Comparison of ENCODE assay signal across 17 cellular contexts in the genomic region with DNA sequence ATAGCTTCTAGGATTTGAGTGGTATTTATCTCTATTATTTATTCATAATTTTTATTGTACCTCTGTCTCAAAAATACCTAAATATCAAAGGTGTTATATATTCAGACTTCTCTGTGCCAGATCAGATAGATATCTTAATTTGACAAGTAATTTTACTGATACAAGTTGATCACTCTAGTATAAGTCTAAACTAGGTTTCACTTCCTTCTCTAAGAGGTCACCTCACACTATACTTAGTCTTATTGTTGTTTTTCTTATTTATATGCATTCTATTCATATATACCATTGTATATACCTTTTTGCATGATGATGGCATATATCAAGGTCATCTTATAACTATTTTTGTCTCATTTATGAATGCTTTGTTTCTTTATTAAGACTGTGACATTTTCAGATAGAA.
DNase-seq lines count a peak whose midpoint lies in the region; ATAC-seq, FAIRE-seq and TF ChIP-seq lines count a peak whose summit lies in the region.
"Had no signal": no experiment of that assay in that cellular context is flagged by ENCODE, and none has a peak within 500 bp of the region (broad histone marks: within the 10 kb centered on the region; RNA-seq: fewer than 3 reads in every experiment).

No MANE protein-coding gene starts in this region.

- H3K79me2 ChIP-seq in DOHH2 (ENCODE audit: control insufficient read depth, low read length), result no peaks in the 10 kb centered on the region

- no peaks in the 10 kb centered on the region for H3K9me3 ChIP-seq in DOHH2 (ENCODE audit: control insufficient read depth, insufficient read depth, low read length)
- H3K9me3 ChIP-seq: SJSA1, testis had no signal

- peak; percentile 21 for FAIRE-seq in GM19239 (lab: Jason Lieb, UNC)
- FAIRE-seq: HTR-8/SVneo had no signal

- peaks cover 15% of the 10 kb centered on the region for H3K4me1 ChIP-seq in DOHH2 (ENCODE audit: control insufficient read depth, low read length)
- H3K4me1 ChIP-seq: SJSA1, testis had no signal

- no peak for TF ChIP-seq CTCF in DOHH2 (IDR thresholded peaks at IDR 0.05; ENCODE audit: low read depth, low read length, poor library complexity, severe bottlenecking)

- peaks cover 16% of the 10 kb centered on the region for H3K36me3 ChIP-seq in DOHH2 (ENCODE audit: control insufficient read depth, low read length)

- DNase-seq in GM19239 (ENCODE audit: insufficient read length, low spot score) (no peak), DMS153 treated with DMSO at 0.1 percent for 48 hours (lab: John Stamatoyannopoulos, UW; ENCODE audit: unreplicated experiment) (no peak), SW480 (ENCODE audit: low spot score) (no peak), NCI-H526 treated with DMSO at 0.1 percent for 48 hours (lab: John Stamatoyannopoulos, UW) (no peak)
- no peak for DNase-seq in stimulated activated CD4-positive, alpha-beta T cell treated with anti-CD3 and anti-CD28 coated beads, Interleukin-15, amount 100 ng/mL, for 24 hours
- DNase-seq: activated CD8-positive, alpha-beta T cell treated with anti-CD3 and anti-CD28 coated beads for 36 hours; activated effector memory CD4-positive, alpha-beta T cell treated with Interleukin-2 at 50 U/mL for 16 hours; left colon; MM.1S; posterior cingulate gyrus; testis had no signal

- peak; percentile 65 for ATAC-seq in HG02763 (IDR thresholded peaks at IDR 0.05; ENCODE audit: unreplicated experiment)
- ATAC-seq in HG03460 (IDR thresholded peaks at IDR 0.05; ENCODE audit: unreplicated experiment), result peak; percentile 81
- ATAC-seq: activated CD8-positive, alpha-beta T cell treated with anti-CD3 and anti-CD28 coated beads for 36 hours; esophagus mucosa; left colon had no signal

- no peaks in the 10 kb centered on the region for H3K27me3 ChIP-seq in DOHH2 (ENCODE audit: control insufficient read depth, low read length)
- H3K27me3 ChIP-seq: SJSA1, testis had no signal

- H3K4me3 ChIP-seq in DOHH2 (ENCODE audit: low read length), result peak overlapping the region; percentile 14; the same call in 1 of the 2 replicates
- H3K4me3 ChIP-seq: SJSA1, testis had no signal

- no peaks in the 10 kb centered on the region for H3K9me2 ChIP-seq in DOHH2 (replicated peaks; ENCODE audit: control insufficient read depth, low read length)

- H4K20me1 ChIP-seq in DOHH2 (ENCODE audit: control insufficient read depth, insufficient read depth, low read depth, low read length), result no peaks in the 10 kb centered on the region

- peak overlapping the region; percentile 9; the same call in 1 of the 2 replicates for H3K27ac ChIP-seq in DOHH2 (ENCODE audit: low read depth, low read length)
- H3K27ac ChIP-seq: SJSA1, testis had no signal

- H3K4me2 ChIP-seq in DOHH2 (ENCODE audit: low read length), result peak overlapping the region; percentile 47

- H3F3A ChIP-seq in DOHH2 (ENCODE audit: control insufficient read depth, insufficient read depth), result no peaks in the 10 kb centered on the region
